31 cellular contexts compared by ENCODE assay signal in the genomic region with DNA sequence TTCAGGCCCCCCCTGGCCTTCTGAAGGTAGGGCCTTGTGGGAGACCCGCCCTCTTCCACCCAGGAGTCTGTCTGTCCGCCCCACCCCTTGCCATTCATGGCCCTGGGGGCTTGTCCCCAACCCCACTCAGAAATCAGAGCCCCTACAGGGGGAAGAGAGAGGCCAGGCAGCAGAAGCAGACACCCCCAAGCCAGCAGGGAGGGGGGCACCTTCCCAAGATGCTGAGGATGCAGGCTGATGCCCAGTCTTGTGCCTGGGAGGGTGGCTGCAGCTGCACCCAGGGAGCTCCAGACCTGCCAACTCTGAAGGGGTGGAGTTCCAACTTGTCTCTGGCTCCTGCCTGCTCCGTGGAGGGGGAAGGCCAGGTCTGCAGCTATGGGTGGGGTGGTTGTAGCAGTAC. TPM values are rescaled to one million over a fixed set of nuclear protein-coding genes. Genes with fewer than 3 reads are reported as not detected.
"Had no signal": no experiment of that assay in that cellular context is flagged by ENCODE, and none has a peak within 500 bp of the region (broad histone marks: within the 10 kb centered on the region; RNA-seq: fewer than 3 reads in every experiment).

No MANE protein-coding gene starts in this region.

- ATAC-seq: left colon; left lung; mucosa of descending colon; naive thymus-derived CD4-positive, alpha-beta T cell; natural killer cell treated with Interleukin-12 subunit alpha and Interleukin-12 subunit beta and Interleukin-15 and Interleukin-18, amount 100 ng/mL, for 72 hours; psoas muscle; stimulated activated memory B cell treated with anti-CD40 and anti-IgM and Interleukin-4, amounts not matched to agents 10 μg/mL and 1 μg/mL and 100 μg/mL, for 72 hours had no signal

- H3K4me2 ChIP-seq: smooth muscle cell had no signal

- H3K27ac Mint-ChIP-seq: naive thymus-derived CD4-positive, alpha-beta T cell; natural killer cell treated with Interleukin-12 subunit alpha and Interleukin-12 subunit beta and Interleukin-15 and Interleukin-18, amount 100 ng/mL, for 72 hours; stimulated activated memory B cell treated with anti-CD40 and anti-IgM and Interleukin-4, amounts not matched to agents 10 μg/mL and 1 μg/mL and 100 μg/mL, for 72 hours; type B pancreatic cell had no signal

- H3K36me3 ChIP-seq: heart right ventricle, left lung, right lobe of liver, vagina had no signal

- H2AFZ ChIP-seq: parathyroid adenoma had no signal

- H3K9me3 Mint-ChIP-seq: naive thymus-derived CD4-positive, alpha-beta T cell; natural killer cell treated with Interleukin-12 subunit alpha and Interleukin-12 subunit beta and Interleukin-15 and Interleukin-18, amount 100 ng/mL, for 72 hours; stimulated activated memory B cell treated with anti-CD40 and anti-IgM and Interleukin-4, amounts not matched to agents 10 μg/mL and 1 μg/mL and 100 μg/mL, for 72 hours; type B pancreatic cell had no signal

- H3K9me3 ChIP-seq: heart right ventricle, left lung, mucosa of descending colon, psoas muscle, right lobe of liver, tibial nerve, vagina had no signal

- H3K27ac ChIP-seq: heart right ventricle, left lung, parathyroid adenoma, psoas muscle, right lobe of liver, tibial nerve, vagina had no signal

- H3K9ac ChIP-seq: parathyroid adenoma had no signal

- H3K4me3 Mint-ChIP-seq: naive thymus-derived CD4-positive, alpha-beta T cell; natural killer cell treated with Interleukin-12 subunit alpha and Interleukin-12 subunit beta and Interleukin-15 and Interleukin-18, amount 100 ng/mL, for 72 hours; stimulated activated memory B cell treated with anti-CD40 and anti-IgM and Interleukin-4, amounts not matched to agents 10 μg/mL and 1 μg/mL and 100 μg/mL, for 72 hours; type B pancreatic cell had no signal

- H3K4me1 ChIP-seq: heart right ventricle, left lung, right lobe of liver, vagina had no signal

- H3K27me3 ChIP-seq: left lung, right lobe of liver, tibial nerve, vagina had no signal

- DNase-seq: heart right ventricle; hippocampal formation; kidney; left colon; left lung; midbrain; mucosa of descending colon; naive thymus-derived CD4-positive, alpha-beta T cell; nucleus accumbens; psoas muscle; right lobe of liver; stimulated activated CD4-positive, alpha-beta T cell treated with anti-CD3 and anti-CD28 coated beads, Interleukin-1b, Interleukin-23, amount 100 ng/mL, for 48 hours; stimulated activated CD4-positive, alpha-beta T cell treated with anti-CD3 and anti-CD28 coated beads, Interleukin-2, amount 100 ng/mL, for 48 hours; stimulated activated CD4-positive, alpha-beta T cell treated with anti-CD3 and anti-CD28 coated beads, Interleukin-4, amount 100 ng/mL, for 4 hours; stimulated activated CD8-positive, alpha-beta memory T cell treated with anti-CD3 and anti-CD28 coated beads, Interleukin-4, amount 100 ng/mL, for 48 hours; stimulated activated naive CD4-positive, alpha-beta T cell treated with Interleukin-2 at 50 U/mL for 16 hours; substantia nigra had no signal

- H3K27me3 Mint-ChIP-seq: type B pancreatic cell had no signal

- H3K4me3 ChIP-seq: heart right ventricle, left lung, lung, mucosa of descending colon, psoas muscle, right lobe of liver, smooth muscle cell, tibial nerve, vagina had no signal

RNA-seq across cellular contexts. Expression of a gene that starts 35.0 kb away (rescaled TPM):
- total RNA-seq: kidney; left colon; myocyte; naive thymus-derived CD4-positive, alpha-beta T cell; natural killer cell treated with Interleukin-12 subunit alpha and Interleukin-12 subunit beta and Interleukin-15 and Interleukin-18, amount 100 ng/mL, for 72 hours; osteoblast; right lobe of liver; skeletal muscle tissue; smooth muscle cell; temporal lobe; tibial nerve; urinary bladder; vagina had no signal
- polyA plus RNA-seq: naive thymus-derived CD4-positive, alpha-beta T cell; neural cell; urinary bladder had no signal
